2 cellular contexts compared by ENCODE assay signal in the genomic region with DNA sequence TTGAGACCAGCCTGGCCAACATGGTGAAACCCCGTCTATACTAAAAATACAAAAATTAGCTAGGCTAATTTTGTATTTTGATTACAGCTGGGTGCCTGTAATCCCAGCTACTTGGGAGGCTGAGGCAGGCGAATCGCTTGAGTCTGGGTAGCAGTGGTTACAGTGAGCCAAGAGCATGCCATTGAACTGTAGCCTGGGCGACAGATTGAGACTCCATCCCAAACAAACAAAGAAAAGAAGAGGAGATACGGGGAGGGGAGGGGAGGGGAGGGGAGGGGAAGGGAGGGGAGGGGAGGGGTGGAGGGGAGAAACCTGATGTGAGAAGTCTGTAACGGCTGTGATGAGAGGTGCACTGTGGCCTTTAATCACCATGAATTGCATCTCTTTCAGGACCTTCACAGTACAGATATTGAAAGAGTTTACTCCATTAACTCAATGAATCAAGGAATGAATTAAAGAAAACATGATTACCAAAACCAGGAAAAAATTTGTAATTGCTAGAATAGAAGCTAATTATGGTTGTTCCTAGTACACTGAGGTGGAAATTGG.
TF ChIP-seq lines count a peak whose summit lies in the region.

No MANE protein-coding gene starts in this region.

TF ChIP-seq in HepG2, 621 proteins besides CTCF, POLR2A, EP300 and RAD21 (continued from another document):
- TF ChIP-seq ISX (CRISPR knock-in tag; conservative IDR thresholded peaks at IDR 0.05) (no peak), HNRNPK (IDR thresholded peaks at IDR 0.05; ENCODE audit: low read depth, low read length, poor library complexity, severe bottlenecking) (peak; percentile 95), ATF7 (IDR thresholded peaks at IDR 0.05) (no peak), ATF7 (CRISPR knock-in tag; IDR thresholded peaks at IDR 0.05) (no peak), ZNF337 (CRISPR knock-in tag; IDR thresholded peaks at IDR 0.05; ENCODE audit: borderline replicate concordance, low read depth) (no peak), CHD2 (IDR thresholded peaks at IDR 0.05; ENCODE audit: low read depth, low read length) (no peak), ZNF24 (IDR thresholded peaks at IDR 0.05) (no peak), NAIF1 (CRISPR knock-in tag; IDR thresholded peaks at IDR 0.05; ENCODE audit: borderline replicate concordance) (no peak), PCBP1 (IDR thresholded peaks at IDR 0.05; ENCODE audit: borderline replicate concordance, low read depth, low read length) (0 out of 2 replicates have a peak, but pooled peaks have one; percentile 59), NFE2 (CRISPR knock-in tag; IDR thresholded peaks at IDR 0.05) (no peak)
- TF ChIP-seq, protein P1, sequence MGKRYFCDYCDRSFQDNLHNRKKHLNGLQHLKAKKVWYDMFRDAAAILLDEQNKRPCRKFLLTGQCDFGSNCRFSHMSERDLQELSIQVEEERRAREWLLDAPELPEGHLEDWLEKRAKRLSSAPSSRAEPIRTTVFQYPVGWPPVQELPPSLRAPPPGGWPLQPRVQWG (CRISPR knock-in tag; IDR thresholded peaks at IDR 0.05; ENCODE audit: borderline replicate concordance, low read depth) = no peak
- TF ChIP-seq, protein P2, sequence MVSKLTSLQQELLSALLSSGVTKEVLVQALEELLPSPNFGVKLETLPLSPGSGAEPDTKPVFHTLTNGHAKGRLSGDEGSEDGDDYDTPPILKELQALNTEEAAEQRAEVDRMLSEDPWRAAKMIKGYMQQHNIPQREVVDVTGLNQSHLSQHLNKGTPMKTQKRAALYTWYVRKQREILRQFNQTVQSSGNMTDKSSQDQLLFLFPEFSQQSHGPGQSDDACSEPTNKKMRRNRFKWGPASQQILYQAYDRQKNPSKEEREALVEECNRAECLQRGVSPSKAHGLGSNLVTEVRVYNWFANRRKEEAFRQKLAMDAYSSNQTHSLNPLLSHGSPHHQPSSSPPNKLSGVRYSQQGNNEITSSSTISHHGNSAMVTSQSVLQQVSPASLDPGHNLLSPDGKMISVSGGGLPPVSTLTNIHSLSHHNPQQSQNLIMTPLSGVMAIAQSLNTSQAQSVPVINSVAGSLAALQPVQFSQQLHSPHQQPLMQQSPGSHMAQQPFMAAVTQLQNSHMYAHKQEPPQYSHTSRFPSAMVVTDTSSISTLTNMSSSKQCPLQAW (CRISPR knock-in tag; IDR thresholded peaks at IDR 0.05) = no peak
- TF ChIP-seq, protein P3, sequence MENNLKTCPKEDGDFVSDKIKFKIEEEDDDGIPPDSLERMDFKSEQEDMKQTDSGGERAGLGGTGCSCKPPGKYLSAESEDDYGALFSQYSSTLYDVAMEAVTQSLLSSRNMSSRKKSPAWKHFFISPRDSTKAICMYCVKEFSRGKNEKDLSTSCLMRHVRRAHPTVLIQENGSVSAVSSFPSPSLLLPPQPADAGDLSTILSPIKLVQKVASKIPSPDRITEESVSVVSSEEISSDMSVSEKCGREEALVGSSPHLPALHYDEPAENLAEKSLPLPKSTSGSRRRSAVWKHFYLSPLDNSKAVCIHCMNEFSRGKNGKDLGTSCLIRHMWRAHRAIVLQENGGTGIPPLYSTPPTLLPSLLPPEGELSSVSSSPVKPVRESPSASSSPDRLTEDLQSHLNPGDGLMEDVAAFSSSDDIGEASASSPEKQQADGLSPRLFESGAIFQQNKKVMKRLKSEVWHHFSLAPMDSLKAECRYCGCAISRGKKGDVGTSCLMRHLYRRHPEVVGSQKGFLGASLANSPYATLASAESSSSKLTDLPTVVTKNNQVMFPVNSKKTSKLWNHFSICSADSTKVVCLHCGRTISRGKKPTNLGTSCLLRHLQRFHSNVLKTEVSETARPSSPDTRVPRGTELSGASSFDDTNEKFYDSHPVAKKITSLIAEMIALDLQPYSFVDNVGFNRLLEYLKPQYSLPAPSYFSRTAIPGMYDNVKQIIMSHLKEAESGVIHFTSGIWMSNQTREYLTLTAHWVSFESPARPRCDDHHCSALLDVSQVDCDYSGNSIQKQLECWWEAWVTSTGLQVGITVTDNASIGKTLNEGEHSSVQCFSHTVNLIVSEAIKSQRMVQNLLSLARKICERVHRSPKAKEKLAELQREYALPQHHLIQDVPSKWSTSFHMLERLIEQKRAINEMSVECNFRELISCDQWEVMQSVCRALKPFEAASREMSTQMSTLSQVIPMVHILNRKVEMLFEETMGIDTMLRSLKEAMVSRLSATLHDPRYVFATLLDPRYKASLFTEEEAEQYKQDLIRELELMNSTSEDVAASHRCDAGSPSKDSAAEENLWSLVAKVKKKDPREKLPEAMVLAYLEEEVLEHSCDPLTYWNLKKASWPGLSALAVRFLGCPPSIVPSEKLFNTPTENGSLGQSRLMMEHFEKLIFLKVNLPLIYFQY (CRISPR knock-in tag; IDR thresholded peaks at IDR 0.05; ENCODE audit: borderline replicate concordance) = no peak

TF ChIP-seq in K562, 482 proteins besides CTCF, POLR2A, EP300 and RAD21 (continued from another document and continues in another):
- TF ChIP-seq, protein P4, sequence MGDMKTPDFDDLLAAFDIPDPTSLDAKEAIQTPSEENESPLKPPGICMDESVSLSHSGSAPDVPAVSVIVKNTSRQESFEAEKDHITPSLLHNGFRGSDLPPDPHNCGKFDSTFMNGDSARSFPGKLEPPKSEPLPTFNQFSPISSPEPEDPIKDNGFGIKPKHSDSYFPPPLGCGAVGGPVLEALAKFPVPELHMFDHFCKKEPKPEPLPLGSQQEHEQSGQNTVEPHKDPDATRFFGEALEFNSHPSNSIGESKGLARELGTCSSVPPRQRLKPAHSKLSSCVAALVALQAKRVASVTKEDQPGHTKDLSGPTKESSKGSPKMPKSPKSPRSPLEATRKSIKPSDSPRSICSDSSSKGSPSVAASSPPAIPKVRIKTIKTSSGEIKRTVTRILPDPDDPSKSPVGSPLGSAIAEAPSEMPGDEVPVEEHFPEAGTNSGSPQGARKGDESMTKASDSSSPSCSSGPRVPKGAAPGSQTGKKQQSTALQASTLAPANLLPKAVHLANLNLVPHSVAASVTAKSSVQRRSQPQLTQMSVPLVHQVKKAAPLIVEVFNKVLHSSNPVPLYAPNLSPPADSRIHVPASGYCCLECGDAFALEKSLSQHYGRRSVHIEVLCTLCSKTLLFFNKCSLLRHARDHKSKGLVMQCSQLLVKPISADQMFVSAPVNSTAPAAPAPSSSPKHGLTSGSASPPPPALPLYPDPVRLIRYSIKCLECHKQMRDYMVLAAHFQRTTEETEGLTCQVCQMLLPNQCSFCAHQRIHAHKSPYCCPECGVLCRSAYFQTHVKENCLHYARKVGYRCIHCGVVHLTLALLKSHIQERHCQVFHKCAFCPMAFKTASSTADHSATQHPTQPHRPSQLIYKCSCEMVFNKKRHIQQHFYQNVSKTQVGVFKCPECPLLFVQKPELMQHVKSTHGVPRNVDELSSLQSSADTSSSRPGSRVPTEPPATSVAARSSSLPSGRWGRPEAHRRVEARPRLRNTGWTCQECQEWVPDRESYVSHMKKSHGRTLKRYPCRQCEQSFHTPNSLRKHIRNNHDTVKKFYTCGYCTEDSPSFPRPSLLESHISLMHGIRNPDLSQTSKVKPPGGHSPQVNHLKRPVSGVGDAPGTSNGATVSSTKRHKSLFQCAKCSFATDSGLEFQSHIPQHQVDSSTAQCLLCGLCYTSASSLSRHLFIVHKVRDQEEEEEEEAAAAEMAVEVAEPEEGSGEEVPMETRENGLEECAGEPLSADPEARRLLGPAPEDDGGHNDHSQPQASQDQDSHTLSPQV (IDR thresholded peaks at IDR 0.05) = no peak
- TF ChIP-seq ZNF41 (CRISPR knock-in tag; conservative IDR thresholded peaks at IDR 0.05) (no peak), TEAD1 (CRISPR knock-in tag; IDR thresholded peaks at IDR 0.05) (no peak), THRAP3 (IDR thresholded peaks at IDR 0.05; ENCODE audit: borderline replicate concordance) (no peak), IRF2 (CRISPR knock-in tag; IDR thresholded peaks at IDR 0.05) (no peak), PML (IDR thresholded peaks at IDR 0.05; ENCODE audit: low read length) (no peak), NFIC (IDR thresholded peaks at IDR 0.05) (no peak), GATAD2B (IDR thresholded peaks at IDR 0.05; ENCODE audit: borderline replicate concordance) (no peak), KHSRP (IDR thresholded peaks at IDR 0.05) (no peak), HIVEP1 (CRISPR knock-in tag; IDR thresholded peaks at IDR 0.05) (no peak), ZNF764 (CRISPR knock-in tag; IDR thresholded peaks at IDR 0.05; ENCODE audit: low read depth) (no peak), RUNX1 (IDR thresholded peaks at IDR 0.05; ENCODE audit: low read depth) (no peak), POU5F1 (IDR thresholded peaks at IDR 0.05; ENCODE audit: borderline replicate concordance, low read depth, low read length, partially characterized antibody) (no peak), SNRNP70 (optimal IDR thresholded peaks at IDR 0.05; ENCODE audit: low read depth, low read length) (no peak), ZNF507 (tag; conservative IDR thresholded peaks at IDR 0.05) (no peak), PCBP2 (IDR thresholded peaks at IDR 0.05; ENCODE audit: low read depth, low read length, poor library complexity, severe bottlenecking) (peak; percentile 97), HNRNPK (IDR thresholded peaks at IDR 0.05; ENCODE audit: low read depth, low read length, poor library complexity, severe bottlenecking) (peak; percentile 77), NELFE (IDR thresholded peaks at IDR 0.05; ENCODE audit: insufficient read depth, insufficient read length) (no peak)
- TF ChIP-seq, protein P5, sequence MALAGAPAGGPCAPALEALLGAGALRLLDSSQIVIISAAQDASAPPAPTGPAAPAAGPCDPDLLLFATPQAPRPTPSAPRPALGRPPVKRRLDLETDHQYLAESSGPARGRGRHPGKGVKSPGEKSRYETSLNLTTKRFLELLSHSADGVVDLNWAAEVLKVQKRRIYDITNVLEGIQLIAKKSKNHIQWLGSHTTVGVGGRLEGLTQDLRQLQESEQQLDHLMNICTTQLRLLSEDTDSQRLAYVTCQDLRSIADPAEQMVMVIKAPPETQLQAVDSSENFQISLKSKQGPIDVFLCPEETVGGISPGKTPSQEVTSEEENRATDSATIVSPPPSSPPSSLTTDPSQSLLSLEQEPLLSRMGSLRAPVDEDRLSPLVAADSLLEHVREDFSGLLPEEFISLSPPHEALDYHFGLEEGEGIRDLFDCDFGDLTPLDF (CRISPR knock-in tag; IDR thresholded peaks at IDR 0.05) = no peak
- TF ChIP-seq, protein P6, sequence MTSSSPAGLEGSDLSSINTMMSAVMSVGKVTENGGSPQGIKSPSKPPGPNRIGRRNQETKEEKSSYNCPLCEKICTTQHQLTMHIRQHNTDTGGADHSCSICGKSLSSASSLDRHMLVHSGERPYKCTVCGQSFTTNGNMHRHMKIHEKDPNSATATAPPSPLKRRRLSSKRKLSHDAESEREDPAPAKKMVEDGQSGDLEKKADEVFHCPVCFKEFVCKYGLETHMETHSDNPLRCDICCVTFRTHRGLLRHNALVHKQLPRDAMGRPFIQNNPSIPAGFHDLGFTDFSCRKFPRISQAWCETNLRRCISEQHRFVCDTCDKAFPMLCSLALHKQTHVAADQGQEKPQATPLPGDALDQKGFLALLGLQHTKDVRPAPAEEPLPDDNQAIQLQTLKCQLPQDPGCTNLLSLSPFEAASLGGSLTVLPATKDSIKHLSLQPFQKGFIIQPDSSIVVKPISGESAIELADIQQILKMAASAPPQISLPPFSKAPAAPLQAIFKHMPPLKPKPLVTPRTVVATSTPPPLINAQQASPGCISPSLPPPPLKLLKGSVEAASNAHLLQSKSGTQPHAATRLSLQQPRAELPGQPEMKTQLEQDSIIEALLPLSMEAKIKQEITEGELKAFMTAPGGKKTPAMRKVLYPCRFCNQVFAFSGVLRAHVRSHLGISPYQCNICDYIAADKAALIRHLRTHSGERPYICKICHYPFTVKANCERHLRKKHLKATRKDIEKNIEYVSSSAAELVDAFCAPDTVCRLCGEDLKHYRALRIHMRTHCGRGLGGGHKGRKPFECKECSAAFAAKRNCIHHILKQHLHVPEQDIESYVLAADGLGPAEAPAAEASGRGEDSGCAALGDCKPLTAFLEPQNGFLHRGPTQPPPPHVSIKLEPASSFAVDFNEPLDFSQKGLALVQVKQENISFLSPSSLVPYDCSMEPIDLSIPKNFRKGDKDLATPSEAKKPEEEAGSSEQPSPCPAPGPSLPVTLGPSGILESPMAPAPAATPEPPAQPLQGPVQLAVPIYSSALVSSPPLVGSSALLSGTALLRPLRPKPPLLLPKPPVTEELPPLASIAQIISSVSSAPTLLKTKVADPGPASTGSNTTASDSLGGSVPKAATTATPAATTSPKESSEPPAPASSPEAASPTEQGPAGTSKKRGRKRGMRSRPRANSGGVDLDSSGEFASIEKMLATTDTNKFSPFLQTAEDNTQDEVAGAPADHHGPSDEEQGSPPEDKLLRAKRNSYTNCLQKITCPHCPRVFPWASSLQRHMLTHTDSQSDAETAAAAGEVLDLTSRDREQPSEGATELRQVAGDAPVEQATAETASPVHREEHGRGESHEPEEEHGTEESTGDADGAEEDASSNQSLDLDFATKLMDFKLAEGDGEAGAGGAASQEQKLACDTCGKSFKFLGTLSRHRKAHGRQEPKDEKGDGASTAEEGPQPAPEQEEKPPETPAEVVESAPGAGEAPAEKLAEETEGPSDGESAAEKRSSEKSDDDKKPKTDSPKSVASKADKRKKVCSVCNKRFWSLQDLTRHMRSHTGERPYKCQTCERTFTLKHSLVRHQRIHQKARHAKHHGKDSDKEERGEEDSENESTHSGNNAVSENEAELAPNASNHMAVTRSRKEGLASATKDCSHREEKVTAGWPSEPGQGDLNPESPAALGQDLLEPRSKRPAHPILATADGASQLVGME (CRISPR knock-in tag; IDR thresholded peaks at IDR 0.05) = no peak
- TF ChIP-seq, protein P7, sequence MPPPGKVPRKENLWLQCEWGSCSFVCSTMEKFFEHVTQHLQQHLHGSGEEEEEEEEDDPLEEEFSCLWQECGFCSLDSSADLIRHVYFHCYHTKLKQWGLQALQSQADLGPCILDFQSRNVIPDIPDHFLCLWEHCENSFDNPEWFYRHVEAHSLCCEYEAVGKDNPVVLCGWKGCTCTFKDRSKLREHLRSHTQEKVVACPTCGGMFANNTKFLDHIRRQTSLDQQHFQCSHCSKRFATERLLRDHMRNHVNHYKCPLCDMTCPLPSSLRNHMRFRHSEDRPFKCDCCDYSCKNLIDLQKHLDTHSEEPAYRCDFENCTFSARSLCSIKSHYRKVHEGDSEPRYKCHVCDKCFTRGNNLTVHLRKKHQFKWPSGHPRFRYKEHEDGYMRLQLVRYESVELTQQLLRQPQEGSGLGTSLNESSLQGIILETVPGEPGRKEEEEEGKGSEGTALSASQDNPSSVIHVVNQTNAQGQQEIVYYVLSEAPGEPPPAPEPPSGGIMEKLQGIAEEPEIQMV (tag; conservative IDR thresholded peaks at IDR 0.05; ENCODE audit: low read depth) = no peak
- TF ChIP-seq, protein P8, sequence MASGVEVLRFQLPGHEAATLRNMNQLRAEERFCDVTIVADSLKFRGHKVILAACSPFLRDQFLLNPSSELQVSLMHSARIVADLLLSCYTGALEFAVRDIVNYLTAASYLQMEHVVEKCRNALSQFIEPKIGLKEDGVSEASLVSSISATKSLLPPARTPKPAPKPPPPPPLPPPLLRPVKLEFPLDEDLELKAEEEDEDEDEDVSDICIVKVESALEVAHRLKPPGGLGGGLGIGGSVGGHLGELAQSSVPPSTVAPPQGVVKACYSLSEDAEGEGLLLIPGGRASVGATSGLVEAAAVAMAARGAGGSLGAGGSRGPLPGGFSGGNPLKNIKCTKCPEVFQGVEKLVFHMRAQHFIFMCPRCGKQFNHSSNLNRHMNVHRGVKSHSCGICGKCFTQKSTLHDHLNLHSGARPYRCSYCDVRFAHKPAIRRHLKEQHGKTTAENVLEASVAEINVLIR (CRISPR knock-in tag; IDR thresholded peaks at IDR 0.05) = no peak
- TF ChIP-seq, protein P9, sequence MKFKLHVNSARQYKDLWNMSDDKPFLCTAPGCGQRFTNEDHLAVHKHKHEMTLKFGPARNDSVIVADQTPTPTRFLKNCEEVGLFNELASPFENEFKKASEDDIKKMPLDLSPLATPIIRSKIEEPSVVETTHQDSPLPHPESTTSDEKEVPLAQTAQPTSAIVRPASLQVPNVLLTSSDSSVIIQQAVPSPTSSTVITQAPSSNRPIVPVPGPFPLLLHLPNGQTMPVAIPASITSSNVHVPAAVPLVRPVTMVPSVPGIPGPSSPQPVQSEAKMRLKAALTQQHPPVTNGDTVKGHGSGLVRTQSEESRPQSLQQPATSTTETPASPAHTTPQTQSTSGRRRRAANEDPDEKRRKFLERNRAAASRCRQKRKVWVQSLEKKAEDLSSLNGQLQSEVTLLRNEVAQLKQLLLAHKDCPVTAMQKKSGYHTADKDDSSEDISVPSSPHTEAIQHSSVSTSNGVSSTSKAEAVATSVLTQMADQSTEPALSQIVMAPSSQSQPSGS (CRISPR knock-in tag; IDR thresholded peaks at IDR 0.05) = no peak
